Comparison of ENCODE assay signal across 25 cellular contexts in genomic region chr17:57373071-57373470, GRCh38.
"Had no signal": no experiment of that assay in that cellular context is flagged by ENCODE, and none has a peak within 500 bp of the region (broad histone marks: within the 10 kb centered on the region; RNA-seq: fewer than 3 reads in every experiment).

No MANE protein-coding gene starts in this region.

- H3K27ac Mint-ChIP-seq: activated CD8-positive, alpha-beta T cell treated with anti-CD3 and anti-CD28 coated beads, Interleukin-2, amount 10 ng/mL, durations not matched to agents 7 days and 5 days; activated naive CD8-positive, alpha-beta T cell treated with anti-CD3 and anti-CD28 coated beads, Interleukin-2, amount 10 ng/mL, durations not matched to agents 7 days and 5 days; T-helper 17 cell; WTC11 had no signal

- H3K27me3 ChIP-seq: adrenal gland, MG63, Peyer's patch had no signal

- ATAC-seq: activated CD8-positive, alpha-beta T cell treated with anti-CD3 and anti-CD28 coated beads, Interleukin-2, amount 10 ng/mL, durations not matched to agents 7 days and 5 days; T-helper 17 cell; WTC11 had no signal

- H3K27ac ChIP-seq: adrenal gland, Peyer's patch had no signal

- DNase-seq: activated CD4-positive, alpha-beta T cell treated with anti-CD3 and anti-CD28 coated beads for 48 hours; activated CD4-positive, alpha-beta T cell treated with anti-CD3 and anti-CD28 coated beads, Interleukin-2, amount 50 U/mL, for 4 hours; activated CD4-positive, CD25-positive, alpha-beta regulatory T cell treated with anti-CD3 and anti-CD28 coated beads, Interleukin-2, amount 50 U/mL, for 72 hours; activated CD8-positive, alpha-beta memory T cell treated with anti-CD3 and anti-CD28 coated beads, Interleukin-2, amount 50 U/mL, for 48 hours; activated CD8-positive, alpha-beta T cell treated with anti-CD3 and anti-CD28 coated beads, Interleukin-2, amount 10 ng/mL, durations not matched to agents 7 days and 5 days; activated naive CD4-positive, alpha-beta T cell treated with anti-CD3 and anti-CD28 coated beads, Interleukin-2, amount 50 U/mL, for 16 hours; activated naive CD8-positive, alpha-beta T cell treated with anti-CD3 and anti-CD28 coated beads, Interleukin-2, amount 10 ng/mL, durations not matched to agents 7 days and 5 days; activated T-cell treated with anti-CD3 and anti-CD28 coated beads, Interleukin-2, amount 50 U/mL, for 1 hour; adrenal gland; anterior cingulate cortex; central memory CD4-positive, alpha-beta T cell; MG63; MV-4-11; NCI-H1092 treated with DMSO at 0.1 percent for 48 hours; NCI-H1417 treated with DMSO at 0.1 percent for 48 hours; NCI-H1694; NCI-H2029 treated with DMSO at 0.1 percent for 48 hours; NCI-H510A treated with DMSO at 0.1 percent for 48 hours; NCI-H69; NK-92 treated with Interleukin-12 subunit alpha and Interleukin-12 subunit beta, amount 100 ng/mL, for 24 hours; Peyer's patch; SIG-M5; T-helper 17 cell; T-helper 9 cell had no signal

- H3K4me1 ChIP-seq: Peyer's patch had no signal

- H3K4me3 ChIP-seq: adrenal gland, MG63, Peyer's patch had no signal

- H3K36me3 ChIP-seq: adrenal gland, MG63, Peyer's patch had no signal

- H3K4me3 Mint-ChIP-seq: activated CD8-positive, alpha-beta T cell treated with anti-CD3 and anti-CD28 coated beads, Interleukin-2, amount 10 ng/mL, durations not matched to agents 7 days and 5 days; activated naive CD8-positive, alpha-beta T cell treated with anti-CD3 and anti-CD28 coated beads, Interleukin-2, amount 10 ng/mL, durations not matched to agents 7 days and 5 days; T-helper 17 cell; WTC11 had no signal

- H3K9me3 ChIP-seq: Peyer's patch had no signal

- H3K27me3 Mint-ChIP-seq: activated naive CD8-positive, alpha-beta T cell treated with anti-CD3 and anti-CD28 coated beads, Interleukin-2, amount 10 ng/mL, durations not matched to agents 7 days and 5 days; T-helper 17 cell had no signal
